ENCODE assay signal across 11 cellular contexts in genomic region chr5:151670953-151671636, GRCh38. TPM values are rescaled to one million over a fixed set of nuclear protein-coding genes. Genes with fewer than 3 reads are reported as not detected.
DNase-seq lines count a peak whose midpoint lies in the region; ATAC-seq, FAIRE-seq and TF ChIP-seq lines count a peak whose summit lies in the region.
"Had no signal": no experiment of that assay in that cellular context is flagged by ENCODE, and none has a peak within 500 bp of the region (broad histone marks: within the 10 kb centered on the region; RNA-seq: fewer than 3 reads in every experiment).

No MANE protein-coding gene starts in this region.

- H2AFZ ChIP-seq in HepG2 (ENCODE audit: low read length) (no peak overlapping the region), H9 (ENCODE audit: low read length) (no peak overlapping the region)

- H3K14ac ChIP-seq in H9 (ENCODE audit: insufficient read depth, low read length) = no peak overlapping the region

- H3K4me2 ChIP-seq in HepG2 (ENCODE audit: low read depth, low read length) (no peak overlapping the region), H9 (ENCODE audit: insufficient read depth, insufficient read length, low read length) (no peak overlapping the region)

- H3K27me3 Mint-ChIP-seq in nephron progenitor cell (ENCODE audit: low read depth, poor library complexity) (no peaks in the 10 kb centered on the region), H9 (ENCODE audit: low read depth) (no peaks in the 10 kb centered on the region)

- TF ChIP-seq EP300 in HepG2 (IDR thresholded peaks at IDR 0.05; ENCODE audit: low read depth in 2 of 2, low read length in 2 of 2) = no peak
- no peak for TF ChIP-seq EP300 in HepG2 (CRISPR knock-in tag; IDR thresholded peaks at IDR 0.05; ENCODE audit: borderline replicate concordance)

- H2BK20ac ChIP-seq in H9 (ENCODE audit: low read depth, low read length, poor library complexity, severe bottlenecking) = no peak overlapping the region

- no peaks in the 10 kb centered on the region for H3K23me2 ChIP-seq in H9 (ENCODE audit: insufficient read length, low read depth, low read length, poor library complexity, severe bottlenecking)

- in situ Hi-C loops in HepG2 (cut with HindIII; ENCODE audit: extremely low pct_ligation_motif_present, low pct_unique_long_range_greater_than_20kb) = no loop called here

- H2AK5ac ChIP-seq in H9 (ENCODE audit: insufficient read length, low read length) = no peak overlapping the region

- no peaks in the 10 kb centered on the region for H3K79me2 ChIP-seq in HepG2 (ENCODE audit: insufficient read depth, low read length)
- H3K79me2 ChIP-seq in H9 (ENCODE audit: insufficient read depth, low read length) = no peaks in the 10 kb centered on the region

- no peak overlapping the region for H4K8ac ChIP-seq in H9 (replicated peaks; ENCODE audit: insufficient read length, low read depth, low read length)

- H3K9me3 Mint-ChIP-seq in nephron progenitor cell (no peaks in the 10 kb centered on the region), H9 (no peaks in the 10 kb centered on the region)

- H3K9me3 ChIP-seq in liver (ENCODE audit: control insufficient read depth in 4 of 4, low read length in 3 of 4) (no peaks in the 10 kb centered on the region), HepG2 (ENCODE audit: low read length) (no peaks in the 10 kb centered on the region), aorta (ENCODE audit: control insufficient read depth, low read length) (no peaks in the 10 kb centered on the region), H9 (ENCODE audit: control insufficient read depth, low read depth, low read length) (no peaks in the 10 kb centered on the region)

- H3K4ac ChIP-seq in H9 (ENCODE audit: low read depth, low read length) = no peak overlapping the region

- H3K18ac ChIP-seq in H9 (ENCODE audit: insufficient read length, low read depth, low read length) = no peak overlapping the region

- H3K36me3 Mint-ChIP-seq in nephron progenitor cell (ENCODE audit: low read depth) = peaks cover 95% of the 10 kb centered on the region
- peaks cover 40 to 84% (median 82%) of the 10 kb centered on the region in 3 experiments; a peak in 6 of 7 replicates for H3K36me3 Mint-ChIP-seq in H9 (ENCODE audit: insufficient read depth in 1 of 3, low read depth in 3 of 3)

- H4K20me1 ChIP-seq in HepG2 (ENCODE audit: insufficient read depth, low read length) (no peaks in the 10 kb centered on the region), H9 (ENCODE audit: control insufficient read depth, insufficient read depth, insufficient read length) (no peaks in the 10 kb centered on the region)

- H3K4me3 Mint-ChIP-seq in nephron progenitor cell (no peak overlapping the region), H9 (no peak overlapping the region)

- no peak overlapping the region for H4K5ac ChIP-seq in H9 (ENCODE audit: insufficient read length, low read depth, low read length)

- TF ChIP-seq CTCF in liver (IDR thresholded peaks at IDR 0.05; ENCODE audit: low read depth, low read length, missing input control) = no peak
- TF ChIP-seq CTCF in HepG2 (CRISPR knock-in tag; IDR thresholded peaks at IDR 0.05) = no peak
- TF ChIP-seq CTCF in nephron progenitor cell (IDR thresholded peaks at IDR 0.05) = no peak
- TF ChIP-seq CTCF in H9 (conservative IDR thresholded peaks at IDR 0.05) = no peak

- intact Hi-C loops in HepG2 (cut with micrococcal nuclease; ENCODE audit: unreplicated experiment) = no loop called here
- intact Hi-C loops in aorta (cut with DNase I) = no loop called here

- H3K27ac Mint-ChIP-seq in nephron progenitor cell = peak overlapping the region; percentile 97
- H3K27ac Mint-ChIP-seq in H9 = 0 out of 7 replicates have a peak overlapping the region, but pooled peaks of 1 of the 3 experiments have one; percentile 95

- H3K4me1 Mint-ChIP-seq in nephron progenitor cell = peaks cover 45% of the 10 kb centered on the region
- H3K4me1 Mint-ChIP-seq in H9 = peaks cover 16 to 18% of the 10 kb centered on the region in 2 experiments

- H3K36me3 ChIP-seq in liver (ENCODE audit: control insufficient read depth in 4 of 4, insufficient read depth in 3 of 4, low read depth in 1 of 4, low read length in 3 of 4) (no peaks in the 10 kb centered on the region), HepG2 (replicated peaks in 1 of 2; ENCODE audit: control insufficient read depth in 1 of 2, insufficient read depth in 2 of 2, low read length in 2 of 2) (no peaks in the 10 kb centered on the region; a peak in 1 of 5 replicates), aorta (ENCODE audit: control insufficient read depth in 1 of 2, insufficient read depth in 2 of 2, low read length in 1 of 2) (peaks cover 8 to 38% of the 10 kb centered on the region in 2 donors)

- no peak overlapping the region for H3T11ph ChIP-seq in H9 (ENCODE audit: low read length)

- no peak for FAIRE-seq in HepG2 (lab: Jason Lieb, UNC)

- no peak overlapping the region for H3K4me3 ChIP-seq in liver (ENCODE audit: low read depth in 1 of 3, low read length in 3 of 3)
- no peak overlapping the region for H3K4me3 ChIP-seq in HepG2 (replicated peaks in 1 of 3; ENCODE audit: insufficient read depth in 1 of 3, low read depth in 2 of 3, low read length in 3 of 3)
- H3K4me3 ChIP-seq in aorta (ENCODE audit: low read length in 2 of 2) = no peak overlapping the region

- TF ChIP-seq RAD21 in liver (IDR thresholded peaks at IDR 0.05) = no peak
- TF ChIP-seq RAD21 in HepG2 (CRISPR knock-in tag; IDR thresholded peaks at IDR 0.05) = no peak

- no peak overlapping the region for H2BK5ac ChIP-seq in H9 (ENCODE audit: insufficient read length, low read length)

- no peaks in the 10 kb centered on the region for H3K27me3 ChIP-seq in liver (ENCODE audit: control insufficient read depth in 4 of 4, insufficient read depth in 4 of 4, low read length in 3 of 4)
- no peaks in the 10 kb centered on the region for H3K27me3 ChIP-seq in HepG2 (ENCODE audit: control insufficient read depth in 1 of 2, insufficient read depth in 2 of 2, low read length in 2 of 2)
- H3K27me3 ChIP-seq in aorta (ENCODE audit: control insufficient read depth in 1 of 2, insufficient read depth in 2 of 2, low read length in 1 of 2) = no peaks in the 10 kb centered on the region
- no peaks in the 10 kb centered on the region for H3K27me3 ChIP-seq in H9 (ENCODE audit: insufficient read depth, low read length)

- no peak for ATAC-seq in HepG2
- peak; percentile 77 for ATAC-seq in aorta (ENCODE audit: low FRiP score)

- H3K56ac ChIP-seq in H9 (ENCODE audit: insufficient read length, low read depth, low read length) = no peak overlapping the region

- H2BK12ac ChIP-seq in H9 (ENCODE audit: insufficient read length, low read depth, low read length) = no peak overlapping the region

- no peak for TF ChIP-seq POLR2A in HepG2 (IDR thresholded peaks at IDR 0.05; ENCODE audit: insufficient read depth in 1 of 2, low read depth in 2 of 2, low read length in 2 of 2)

- no peaks in the 10 kb centered on the region for H3K79me1 ChIP-seq in H9 (ENCODE audit: insufficient read depth, low read depth, low read length, poor library complexity, severe bottlenecking)

- BruUV-seq in HepG2 (replicated peaks; lab: Mats Ljungman, UMichigan) = no TSS peak

- no peak overlapping the region for H2BK120ac ChIP-seq in H9 (ENCODE audit: low read depth, low read length, poor library complexity, severe bottlenecking)

- CTCF ChIA-PET in HepG2 (lab: Yijun Ruan, JAX; ENCODE audit: low intra/inter-chr PET ratio, low total read pairs) = no interaction called here

- WGBS in liver = 66% methylated on average over 6 of the region's 6 CpGs
- 68% methylated on average over 6 of the region's 6 CpGs for WGBS in HepG2 (ENCODE audit: low lambda C conversion rate)
- WGBS in aorta, 2 donors = 4 to 7% methylated on average over 6 of the region's 6 CpGs
- no CpG with 5 or more reads among the region's 6 CpGs for WGBS in H9 (ENCODE audit: extremely low coverage, insufficient read length, low lambda C conversion rate)

- POLR2A ChIA-PET in HepG2 (lab: Yijun Ruan, JAX) = no interaction called here

- H3K4me1 ChIP-seq in liver (ENCODE audit: control insufficient read depth in 4 of 4, insufficient read depth in 4 of 4, low read length in 3 of 4) (peaks cover 0 to 7% (median 2%) of the 10 kb centered on the region in 4 donors), HepG2 (ENCODE audit: insufficient read depth, low read length) (peaks cover 27% of the 10 kb centered on the region), aorta (ENCODE audit: control insufficient read depth in 1 of 2, insufficient read depth in 2 of 2, low read length in 2 of 2) (peaks cover 5 to 14% of the 10 kb centered on the region in 2 donors), H9 (ENCODE audit: insufficient read depth, low read length) (peaks cover 3% of the 10 kb centered on the region; the same call in 1 of the 2 replicates)

- peak overlapping the region; percentile 49 to 82 for H3K27ac ChIP-seq in liver (ENCODE audit: low read depth in 1 of 2, low read length in 2 of 2)
- H3K27ac ChIP-seq in HepG2 (ENCODE audit: extremely low read length, insufficient read depth, low read length) = no peak overlapping the region
- H3K27ac ChIP-seq in aorta (ENCODE audit: low read depth in 1 of 2, low read length in 2 of 2) = peak overlapping the region; percentile 62 to 89
- no peak overlapping the region for H3K27ac ChIP-seq in H9 (ENCODE audit: insufficient read length, low read depth, low read length)

- H3K9ac ChIP-seq in liver (ENCODE audit: low read depth in 1 of 2, low read length in 2 of 2) = no peak overlapping the region
- no peak overlapping the region for H3K9ac ChIP-seq in HepG2 (ENCODE audit: insufficient read depth, low read depth, low read length)
- H3K9ac ChIP-seq in H9 (ENCODE audit: extremely low read depth, insufficient read length, low read length) = no peak overlapping the region

- DNase-seq in HepG2 (ENCODE audit: low spot score) (no peak), fibroblast of gingiva (ENCODE audit: low read depth) (peak; percentile 73), nephron progenitor cell (no peak), aorta (peak; percentile 86), RKO (ENCODE audit: low spot score) (no peak), H9 (no peak)
- no peak for DNase-seq in activated T-cell treated with anti-CD3 and anti-CD28 coated beads, Interleukin-2, amount 50 U/mL, for 1 hour
- DNase-seq: activated effector memory CD4-positive, alpha-beta T cell treated with Interleukin-2 at 50 U/mL for 16 hours; KBM-7; NCI-H774 had no signal

- no peak overlapping the region for H3K23ac ChIP-seq in H9 (ENCODE audit: insufficient read length, low read depth, low read length)

- H2BK15ac ChIP-seq in H9 (ENCODE audit: low read depth, low read length) = no peak overlapping the region

- H4K91ac ChIP-seq in H9 (ENCODE audit: insufficient read length, low read depth, low read length) = no peak overlapping the region

RNA-seq across cellular contexts. Expression of gene SPARC, which starts 15.6 kb away (rescaled TPM):
- total RNA-seq in liver (100 to 1,000 TPM in 1 of 2 donors, 10 to 100 TPM in 1; 96.6 to 116 TPM), HepG2 (2016; rRNA removed; fragmentation: Illumina TruSeq; extraction: Trizol) (75.5 and 192 TPM in 2 replicates), aorta (1,000 to 10,000 TPM; 2,087 to 2,608 TPM), H9 (2021) (320 and 323 TPM in 2 replicates)
- polyA plus RNA-seq in liver (100 to 1,000 TPM; 104 to 269 TPM), HepG2 (2011; rRNA removed) (65.0 and 76.7 TPM in 2 replicates), aorta (1,000 to 10,000 TPM; 1,151 to 1,861 TPM)
- total RNA-seq in HepG2 (2016; cell fraction: cytosol; rRNA removed; fragmentation: Illumina TruSeq; extraction: Trizol; ENCODE audit: low read depth) = 9.1 and 9.9 TPM in 2 replicates
- total RNA-seq in HepG2 (2016; cell fraction: insoluble cytoplasmic fraction; rRNA removed; fragmentation: Illumina TruSeq; extraction: Trizol) = 71.7 and 190 TPM in 2 replicates
- total RNA-seq in HepG2 (2016; cell fraction: membrane; rRNA removed; fragmentation: Illumina TruSeq; extraction: Trizol) = 37.6 and 38.8 TPM in 2 replicates
- total RNA-seq in HepG2 (2016; cell fraction: nucleus; rRNA removed; fragmentation: Illumina TruSeq; extraction: Trizol) = 149 and 175 TPM in 2 replicates
- polyA plus RNA-seq in HepG2 (2011; cell fraction: cytosol; rRNA removed) = 54.8 and 70.7 TPM in 2 replicates
- 37.4 and 43.1 TPM in 2 replicates for polyA plus RNA-seq in HepG2 (2011; cell fraction: nucleus; rRNA removed)
- 35.8 and 37.1 TPM in 2 replicates for polyA plus RNA-seq in HepG2 (2012)
- polyA plus RNA-seq in HepG2 (2016; cell fraction: cytosol; fragmentation: Illumina TruSeq; extraction: Trizol; ENCODE audit: low read depth) = 23.5 and 31.8 TPM in 2 replicates
- 109 and 123 TPM in 2 replicates for polyA plus RNA-seq in HepG2 (2016; cell fraction: insoluble cytoplasmic fraction; fragmentation: Illumina TruSeq; extraction: Trizol; ENCODE audit: low read depth)
- polyA plus RNA-seq in HepG2 (2016; cell fraction: membrane; fragmentation: Illumina TruSeq; extraction: Trizol; ENCODE audit: low read depth) = 43.6 and 45.2 TPM in 2 replicates
- 354 and 386 TPM in 2 replicates for polyA plus RNA-seq in HepG2 (2016; cell fraction: nucleus; fragmentation: Illumina TruSeq; extraction: Trizol; ENCODE audit: insufficient read depth, low read depth)
- polyA minus RNA-seq in HepG2 (2011; rRNA and poly(A)+ RNA removed; ENCODE audit: low replicate concordance) = 64.6 TPM in 1 of 2 replicates, not detected in the other
- polyA minus RNA-seq in HepG2 (2011; cell fraction: cytosol; rRNA and poly(A)+ RNA removed) = 30.4 and 42.5 TPM in 2 replicates
- polyA minus RNA-seq in HepG2 (2011; cell fraction: nucleus; rRNA and poly(A)+ RNA removed) = 9.7 and 14.0 TPM in 2 replicates

Comparison
In these comparisons a context has a peak if more than half of its experiments do, and no peak if none do; other contexts are left out.
1. H3K27ac ChIP-seq: peak in liver (2 of 2) and aorta (2 of 2); none in HepG2 (single experiment) and H9 (single experiment).
2. DNase-seq: peak in fibroblast of gingiva (single experiment) and aorta (2 of 2); none in HepG2 (single experiment), nephron progenitor cell (single experiment), activated T-cell treated with anti-CD3 and anti-CD28 coated beads, Interleukin-2, amount 50 U/mL, for 1 hour (single experiment), RKO (single experiment) and H9 (single experiment).